9 cellular contexts compared by ENCODE assay signal in the genomic region with DNA sequence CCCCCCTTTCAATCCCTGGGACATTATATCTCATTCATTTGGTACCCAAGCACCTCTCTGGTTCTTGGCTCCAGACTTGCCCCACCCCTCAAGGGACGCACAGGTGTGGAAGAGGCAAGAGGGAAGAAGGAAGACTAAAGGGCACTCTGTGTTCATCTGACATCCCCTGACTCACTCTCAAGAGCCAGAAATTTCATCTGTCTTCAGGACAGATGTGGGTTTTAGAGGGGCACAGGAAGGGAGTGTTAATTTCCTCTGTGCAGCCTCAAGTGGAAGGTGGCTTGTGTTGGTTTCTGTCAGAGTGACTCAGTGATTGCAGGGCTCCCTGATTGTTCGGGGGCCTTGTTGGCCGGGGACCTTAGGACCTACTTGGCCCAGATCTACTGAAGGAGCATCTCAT. TPM values are rescaled to one million over a fixed set of nuclear protein-coding genes. Genes with fewer than 3 reads are reported as not detected.
A peak's percentile ranks its signal among the peaks of the same experiment; 100 is the strongest.
DNase-seq lines count a peak whose midpoint lies in the region; ATAC-seq, FAIRE-seq and TF ChIP-seq lines count a peak whose summit lies in the region.
"Had no signal": no experiment of that assay in that cellular context is flagged by ENCODE, and none has a peak within 500 bp of the region (broad histone marks: within the 10 kb centered on the region; RNA-seq: fewer than 3 reads in every experiment).

No MANE protein-coding gene starts in this region.

- H3K9me3 ChIP-seq in transverse colon: no peaks in the 10 kb centered on the region

- TF ChIP-seq EP300 in transverse colon (IDR thresholded peaks at IDR 0.05; ENCODE audit: low read depth): no peak

- peak overlapping the region; percentile 63 to 91 (median 65) for H3K27ac ChIP-seq in transverse colon

- intact Hi-C loops in activated CD8-positive, alpha-beta T cell treated with anti-CD3 and anti-CD28 coated beads for 36 hours (cut with micrococcal nuclease): loop anchor here (5.0 to 10.0 kb wide), 2 partner anchors 75 to 242 kb away; a partner anchor contains a TSS
- intact Hi-C loops in transverse colon (cut with DNase I; ENCODE audit: low total_unique reads): no loop called here

- no peak overlapping the region for H3K4me3 ChIP-seq in transverse colon

- no peak for FAIRE-seq in urothelium cell line (lab: Jason Lieb, UNC)

- TF ChIP-seq POLR2A in transverse colon (IDR thresholded peaks at IDR 0.05): no peak

- DNase-seq in activated naive CD4-positive, alpha-beta T cell treated with anti-CD3 and anti-CD28 coated beads, Interleukin-2, amount 10 ng/mL, durations not matched to agents 7 days and 5 days: peak; percentile 39
- no peak for DNase-seq in activated naive CD4-positive, alpha-beta T cell (lab: John Stamatoyannopoulos, UW)
- peak; percentile 74 for DNase-seq in activated CD8-positive, alpha-beta T cell treated with anti-CD3 and anti-CD28 coated beads for 36 hours
- DNase-seq in immature natural killer cell (peak in 1 of 3 donors; percentile 38), transverse colon (no peak), NCI-H1694 treated with DMSO at 0.1 percent for 48 hours (lab: John Stamatoyannopoulos, UW) (no peak), urothelium cell line (ENCODE audit: low spot score) (no peak)

- H3K4me1 Mint-ChIP-seq in activated naive CD4-positive, alpha-beta T cell treated with anti-CD3 and anti-CD28 coated beads, Interleukin-2, amount 10 ng/mL, durations not matched to agents 7 days and 5 days: peaks cover 70% of the 10 kb centered on the region
- peaks cover 58% of the 10 kb centered on the region for H3K4me1 Mint-ChIP-seq in activated CD8-positive, alpha-beta T cell treated with anti-CD3 and anti-CD28 coated beads for 36 hours (ENCODE audit: low read depth)
- H3K4me1 Mint-ChIP-seq in immature natural killer cell: peaks cover 37 to 39% of the 10 kb centered on the region in 2 donors

- no peaks in the 10 kb centered on the region for H3K36me3 Mint-ChIP-seq in activated naive CD4-positive, alpha-beta T cell treated with anti-CD3 and anti-CD28 coated beads, Interleukin-2, amount 10 ng/mL, durations not matched to agents 7 days and 5 days
- H3K36me3 Mint-ChIP-seq in activated CD8-positive, alpha-beta T cell treated with anti-CD3 and anti-CD28 coated beads for 36 hours (ENCODE audit: low read depth): peaks cover 8% of the 10 kb centered on the region
- no peaks in the 10 kb centered on the region for H3K36me3 Mint-ChIP-seq in immature natural killer cell

- ATAC-seq in activated CD8-positive, alpha-beta T cell treated with anti-CD3 and anti-CD28 coated beads for 36 hours: peak; percentile 55
- ATAC-seq in GM18511 (IDR thresholded peaks at IDR 0.05; ENCODE audit: unreplicated experiment): no peak

- CTCF ChIA-PET in activated naive CD4-positive, alpha-beta T cell treated with anti-CD3 and anti-CD28 coated beads, Interleukin-2, amount 10 ng/mL, durations not matched to agents 7 days and 5 days (lab: Charles Lee): interaction anchor here (0.6 to 3.0 kb wide), 25 partner anchors 9 to 536 kb away, joined by 3 to 14 read pairs (median 4); a partner anchor contains a TSS
- CTCF ChIA-PET in activated CD8-positive, alpha-beta T cell treated with anti-CD3 and anti-CD28 coated beads for 36 hours (lab: Charles Lee): interaction anchor here (0.6 to 3.0 kb wide), 20 partner anchors 10 to 393 kb away, joined by 3 to 29 read pairs (median 5); a partner anchor contains a TSS

- POLR2A ChIA-PET in activated CD8-positive, alpha-beta T cell treated with anti-CD3 and anti-CD28 coated beads for 36 hours (lab: Charles Lee): interaction anchor here (0.6 to 2.1 kb wide), 5 partner anchors 11 to 74 kb away, joined by 3 to 5 read pairs (median 4); a partner anchor contains a TSS

- H3K4me1 ChIP-seq in transverse colon: peaks cover 9 to 61% (median 36%) of the 10 kb centered on the region in 4 donors

- in situ Hi-C loops in transverse colon (cut with MboI; ENCODE audit: low pct_ligation_motif_present in 1 of 4, low pct_unique_long_range_greater_than_20kb in 1 of 4, low sequenced_read_pairs in 3 of 4): no loop called here

- TF ChIP-seq CTCF in activated CD8-positive, alpha-beta T cell treated with anti-CD3 and anti-CD28 coated beads for 36 hours (IDR thresholded peaks at IDR 0.05): no peak
- TF ChIP-seq CTCF in transverse colon (IDR thresholded peaks at IDR 0.05): no peak

- H3K4me3 Mint-ChIP-seq in activated naive CD4-positive, alpha-beta T cell treated with anti-CD3 and anti-CD28 coated beads, Interleukin-2, amount 10 ng/mL, durations not matched to agents 7 days and 5 days: peak overlapping the region; percentile 72
- peak overlapping the region; percentile 83 for H3K4me3 Mint-ChIP-seq in activated CD8-positive, alpha-beta T cell treated with anti-CD3 and anti-CD28 coated beads for 36 hours
- peak overlapping the region; percentile 81 to 89 (median 84) for H3K4me3 Mint-ChIP-seq in immature natural killer cell

- no peaks in the 10 kb centered on the region for H3K9me3 Mint-ChIP-seq in activated naive CD4-positive, alpha-beta T cell treated with anti-CD3 and anti-CD28 coated beads, Interleukin-2, amount 10 ng/mL, durations not matched to agents 7 days and 5 days
- no peaks in the 10 kb centered on the region for H3K9me3 Mint-ChIP-seq in activated CD8-positive, alpha-beta T cell treated with anti-CD3 and anti-CD28 coated beads for 36 hours
- H3K9me3 Mint-ChIP-seq in immature natural killer cell: no peaks in the 10 kb centered on the region

- H3K27ac Mint-ChIP-seq in activated naive CD4-positive, alpha-beta T cell treated with anti-CD3 and anti-CD28 coated beads, Interleukin-2, amount 10 ng/mL, durations not matched to agents 7 days and 5 days: peak overlapping the region; percentile 90
- H3K27ac Mint-ChIP-seq in activated CD8-positive, alpha-beta T cell treated with anti-CD3 and anti-CD28 coated beads for 36 hours: peak overlapping the region; percentile 92
- peak overlapping the region; percentile 34 to 94 (median 86) for H3K27ac Mint-ChIP-seq in immature natural killer cell

- H3K27me3 Mint-ChIP-seq in activated naive CD4-positive, alpha-beta T cell treated with anti-CD3 and anti-CD28 coated beads, Interleukin-2, amount 10 ng/mL, durations not matched to agents 7 days and 5 days: peaks cover 38% of the 10 kb centered on the region
- H3K27me3 Mint-ChIP-seq in activated CD8-positive, alpha-beta T cell treated with anti-CD3 and anti-CD28 coated beads for 36 hours: no peaks in the 10 kb centered on the region
- peaks cover 3 to 15% (median 6%) of the 10 kb centered on the region in 3 donors for H3K27me3 Mint-ChIP-seq in immature natural killer cell (ENCODE audit: low read depth in 3 of 3)

- H3K27me3 ChIP-seq in transverse colon: peaks cover 40% of the 10 kb centered on the region

- H3K36me3 ChIP-seq in transverse colon: no peaks in the 10 kb centered on the region

- 34 to 50% methylated on average over 2 to 3 of the region's 3 CpGs for WGBS in transverse colon (ENCODE audit: low coverage in 1 of 2), 2 donors

RNA-seq across cellular contexts. Expression of a gene that starts 2.4 kb away (rescaled TPM):
- 1 to 10 TPM; 1.3 to 1.6 TPM for total RNA-seq in activated CD8-positive, alpha-beta T cell treated with anti-CD3 and anti-CD28 coated beads for 36 hours
- polyA plus RNA-seq in immature natural killer cell: under 1 TPM; 0.22 to 0.52 (median 0.32) TPM
- total RNA-seq in transverse colon: not detected
- total RNA-seq: glomerular endothelial cell had no signal

RNA-seq across cellular contexts. Expression of a gene that starts 5.6 kb away (rescaled TPM):
- total RNA-seq in activated CD8-positive, alpha-beta T cell treated with anti-CD3 and anti-CD28 coated beads for 36 hours: 1 to 10 TPM; 1.3 to 1.5 TPM
- polyA plus RNA-seq in immature natural killer cell: 1 to 10 TPM in 2 of 3 donors, under 1 TPM in 1; 0.40 to 1.6 (median 1.4) TPM
- total RNA-seq in transverse colon: 10 to 100 TPM in 3 of 4 donors, 1 to 10 TPM in 1; 3.4 to 34.3 (median 32.0) TPM
- total RNA-seq: glomerular endothelial cell had no signal

RNA-seq across cellular contexts. Expression of a gene that starts 16.3 kb away (rescaled TPM):
- not detected for total RNA-seq in activated CD8-positive, alpha-beta T cell treated with anti-CD3 and anti-CD28 coated beads for 36 hours
- polyA plus RNA-seq in immature natural killer cell: under 1 TPM in 1 of 3 donors, not detected in 2; 0.56 TPM
- total RNA-seq in transverse colon: not detected
- total RNA-seq: glomerular endothelial cell had no signal

RNA-seq across cellular contexts. Expression of a gene that starts 32.0 kb away (rescaled TPM):
- not detected for total RNA-seq in activated CD8-positive, alpha-beta T cell treated with anti-CD3 and anti-CD28 coated beads for 36 hours
- 1 to 10 TPM in 1 of 3 donors, not detected in 2; 1.3 TPM for polyA plus RNA-seq in immature natural killer cell
- total RNA-seq in transverse colon: under 1 TPM in 2 of 4 donors, not detected in 2; 0.14 to 0.48 TPM
- total RNA-seq: glomerular endothelial cell had no signal

RNA-seq across cellular contexts. Expression of a gene that starts 46.9 kb away (rescaled TPM):
- total RNA-seq in activated CD8-positive, alpha-beta T cell treated with anti-CD3 and anti-CD28 coated beads for 36 hours: 10 to 100 TPM in 1 of 2 experiments, 1 to 10 TPM in 1; 9.7 to 10.5 TPM
- 10 to 100 TPM; 12.0 to 16.1 (median 16.0) TPM for polyA plus RNA-seq in immature natural killer cell
- total RNA-seq in transverse colon: 1 to 10 TPM in 3 of 4 donors, under 1 TPM in 1; 0.80 to 5.4 (median 4.0) TPM

Comparison
In these comparisons a context has a peak if more than half of its experiments do, and no peak if none do; other contexts are left out.
1. DNase-seq: peak in activated naive CD4-positive, alpha-beta T cell treated with anti-CD3 and anti-CD28 coated beads, Interleukin-2, amount 10 ng/mL, durations not matched to agents 7 days and 5 days (single experiment) and activated CD8-positive, alpha-beta T cell treated with anti-CD3 and anti-CD28 coated beads for 36 hours (single experiment); none in activated naive CD4-positive, alpha-beta T cell (0 of 4), transverse colon (single experiment), NCI-H1694 treated with DMSO at 0.1 percent for 48 hours (single experiment) and urothelium cell line (single experiment).
2. Peak in every context shown above with its lines, with median percentiles within 50 percentile points of each other: H3K27ac Mint-ChIP-seq and H3K4me3 Mint-ChIP-seq.